ENCODE assay signal across 10 cellular contexts in the genomic region with DNA sequence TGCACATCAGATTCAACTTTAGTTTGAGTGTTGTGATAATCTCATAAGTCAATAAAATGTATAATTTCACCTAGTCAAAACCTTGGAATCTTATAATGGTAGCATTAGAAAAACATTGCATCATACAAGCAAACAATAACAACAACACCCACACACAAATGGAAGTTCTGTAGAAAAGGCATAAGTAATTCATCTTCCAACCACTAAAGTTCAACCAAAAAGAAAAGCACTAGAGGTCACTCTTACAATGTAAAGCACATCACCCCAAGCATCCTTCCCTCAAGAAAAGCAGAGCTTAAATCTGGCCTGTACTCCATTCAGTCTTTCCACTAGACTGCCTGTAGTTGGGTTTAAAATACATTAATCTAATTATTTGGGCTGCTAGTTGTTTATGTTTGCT. TPM values are rescaled to one million over a fixed set of nuclear protein-coding genes. Genes with fewer than 3 reads are reported as not detected.
DNase-seq lines count a peak whose midpoint lies in the region; ATAC-seq and TF ChIP-seq lines count a peak whose summit lies in the region.
"Had no signal": no experiment of that assay in that cellular context is flagged by ENCODE, and none has a peak within 500 bp of the region (broad histone marks: within the 10 kb centered on the region; RNA-seq: fewer than 3 reads in every experiment).

No MANE protein-coding gene starts in this region.

- peak; percentile 54 for TF ChIP-seq CTCF in fibroblast of pulmonary artery (IDR thresholded peaks at IDR 0.05; ENCODE audit: low read length, missing control alignments)

- no peaks in the 10 kb centered on the region for H3K36me3 Mint-ChIP-seq in stimulated activated effector memory CD8-positive, alpha-beta T cell treated with anti-CD3 and anti-CD28 coated beads, Interleukin-12 subunit alpha, Interleukin-12 subunit beta, amount 100 ng/mL, for 72 hours

- H3K4me1 Mint-ChIP-seq in stimulated activated effector memory CD8-positive, alpha-beta T cell treated with anti-CD3 and anti-CD28 coated beads, Interleukin-12 subunit alpha, Interleukin-12 subunit beta, amount 100 ng/mL, for 72 hours, result no peaks in the 10 kb centered on the region

- H3K27ac Mint-ChIP-seq in stimulated activated effector memory CD8-positive, alpha-beta T cell treated with anti-CD3 and anti-CD28 coated beads, Interleukin-12 subunit alpha, Interleukin-12 subunit beta, amount 100 ng/mL, for 72 hours, result no peak overlapping the region

- H3K4me3 ChIP-seq in fibroblast of pulmonary artery (replicated peaks; ENCODE audit: low read depth, low read length), result no peak overlapping the region
- H3K4me3 ChIP-seq: mucosa of descending colon had no signal

- in situ Hi-C loops in ACHN (cut with HindIII; ENCODE audit: low pct_ligation_motif_present, low pct_unique_long_range_greater_than_20kb, low sequenced_read_pairs), result loop anchor here (25.0 kb wide), 1 partner anchor 358 kb away; no protein-coding TSS in a partner anchor

- peaks cover 9% of the 10 kb centered on the region for H3K9me3 Mint-ChIP-seq in stimulated activated effector memory CD8-positive, alpha-beta T cell treated with anti-CD3 and anti-CD28 coated beads, Interleukin-12 subunit alpha, Interleukin-12 subunit beta, amount 100 ng/mL, for 72 hours

- H3K4me3 Mint-ChIP-seq in stimulated activated effector memory CD8-positive, alpha-beta T cell treated with anti-CD3 and anti-CD28 coated beads, Interleukin-12 subunit alpha, Interleukin-12 subunit beta, amount 100 ng/mL, for 72 hours, result no peak overlapping the region

- DNase-seq in ACHN, result peak; percentile 41
- DNase-seq in H4 (ENCODE audit: low spot score), result peak; percentile 34
- peak; percentile 35 for DNase-seq in NCI-H748 treated with DMSO at 0.1 percent for 48 hours (lab: John Stamatoyannopoulos, UW)
- DNase-seq in fibroblast of pulmonary artery (ENCODE audit: low read depth), result peak; percentile 80
- no peak for DNase-seq in NCI-H128 (lab: John Stamatoyannopoulos, UW; ENCODE audit: unreplicated experiment)
- DNase-seq in germinal center (ENCODE audit: low spot score), result no peak
- DNase-seq in stimulated activated effector memory CD8-positive, alpha-beta T cell treated with anti-CD3 and anti-CD28 coated beads, Interleukin-12 subunit alpha, Interleukin-12 subunit beta, amount 100 ng/mL, for 72 hours (ENCODE audit: low spot score in 2 of 2), result no peak
- DNase-seq: GDM1, mucosa of descending colon had no signal

- ATAC-seq in GM19455 (IDR thresholded peaks at IDR 0.05; ENCODE audit: unreplicated experiment), result no peak
- ATAC-seq in stimulated activated effector memory CD8-positive, alpha-beta T cell treated with anti-CD3 and anti-CD28 coated beads, Interleukin-12 subunit alpha, Interleukin-12 subunit beta, amount 100 ng/mL, for 72 hours, result no peak
- ATAC-seq: mucosa of descending colon had no signal

RNA-seq across cellular contexts. Expression of gene CNTNAP4, which starts 1.8 kb away (rescaled TPM):
- 2.0 and 2.1 TPM in 2 replicates for total RNA-seq in H4 (2014; rRNA removed; shearing (Covaris generic))

Comparison
In these comparisons a context has a peak if more than half of its experiments do, and no peak if none do; other contexts are left out.
1. DNase-seq: peak in ACHN (single experiment), H4 (single experiment), NCI-H748 treated with DMSO at 0.1 percent for 48 hours (single experiment) and fibroblast of pulmonary artery (single experiment); none in NCI-H128 (single experiment), germinal center (single experiment) and stimulated activated effector memory CD8-positive, alpha-beta T cell treated with anti-CD3 and anti-CD28 coated beads, Interleukin-12 subunit alpha, Interleukin-12 subunit beta, amount 100 ng/mL, for 72 hours (0 of 2).